ENCODE assay signal across 9 cellular contexts in genomic region chr17:17810374-17811248, GRCh38. TPM values are rescaled to one million over a fixed set of nuclear protein-coding genes. Genes with fewer than 3 reads are reported as not detected.
DNase-seq lines count a peak whose midpoint lies in the region; ATAC-seq and TF ChIP-seq lines count a peak whose summit lies in the region.
"Had no signal": no experiment of that assay in that cellular context is flagged by ENCODE, and none has a peak within 500 bp of the region (broad histone marks: within the 10 kb centered on the region; RNA-seq: fewer than 3 reads in every experiment).

No MANE protein-coding gene starts in this region.

- peaks cover 29% of the 10 kb centered on the region for H3K36me3 Mint-ChIP-seq in endodermal cell (ENCODE audit: low read depth)

- no peaks in the 10 kb centered on the region for H4K20me1 ChIP-seq in OCI-LY1 (ENCODE audit: insufficient read depth, low read length)

- H3K4me3 Mint-ChIP-seq in endodermal cell = peak overlapping the region; percentile 52
- H3K4me3 Mint-ChIP-seq: activated CD8-positive, alpha-beta memory T cell treated with anti-CD3 and anti-CD28 coated beads, Interleukin-2, amount 10 ng/mL, durations not matched to agents 7 days and 5 days had no signal

- H3K4me1 ChIP-seq in OCI-LY1 (ENCODE audit: insufficient read depth, low read length, severe bottlenecking) (peaks cover 4% of the 10 kb centered on the region), endodermal cell (ENCODE audit: control insufficient read depth, insufficient read depth, low read length) (peaks cover 9% of the 10 kb centered on the region), tibial artery (peaks cover 0 to 60% (median 37%) of the 10 kb centered on the region in 4 donors)

- peaks cover 12% of the 10 kb centered on the region for H3K27me3 Mint-ChIP-seq in endodermal cell (ENCODE audit: insufficient read depth)
- H3K27me3 Mint-ChIP-seq: activated CD8-positive, alpha-beta memory T cell treated with anti-CD3 and anti-CD28 coated beads, Interleukin-2, amount 10 ng/mL, durations not matched to agents 7 days and 5 days had no signal

- H3K9ac ChIP-seq in OCI-LY1 (ENCODE audit: low read length) (no peak overlapping the region), endodermal cell (ENCODE audit: extremely low read depth, low read length, poor library complexity, severe bottlenecking) (no peak overlapping the region)

- no peak overlapping the region for H3K4me3 ChIP-seq in OCI-LY1 (ENCODE audit: low read depth, low read length, poor library complexity, severe bottlenecking)
- H3K4me3 ChIP-seq in endodermal cell (ENCODE audit: low read length) = no peak overlapping the region
- peak overlapping the region; percentile 41 to 51 for H3K4me3 ChIP-seq in tibial artery

- intact Hi-C loops in tibial artery (cut with DNase I; ENCODE audit: low total_unique reads) = loop anchor here (5.0 kb wide), 1 partner anchor 107 kb away; no protein-coding TSS in a partner anchor

- H3K9me3 ChIP-seq in OCI-LY1 (ENCODE audit: low read length) (no peaks in the 10 kb centered on the region), endodermal cell (ENCODE audit: control insufficient read depth, low read length) (no peaks in the 10 kb centered on the region), tibial artery (no peaks in the 10 kb centered on the region)

- ATAC-seq in left lobe of liver (peak; percentile 36), GM18511 (IDR thresholded peaks at IDR 0.05; ENCODE audit: unreplicated experiment) (no peak)
- ATAC-seq: activated CD8-positive, alpha-beta memory T cell treated with anti-CD3 and anti-CD28 coated beads, Interleukin-2, amount 10 ng/mL, durations not matched to agents 7 days and 5 days had no signal

- no peak overlapping the region for H2AFZ ChIP-seq in OCI-LY1 (ENCODE audit: low read length)

- peaks cover 8% of the 10 kb centered on the region for H3K4me1 Mint-ChIP-seq in endodermal cell

- peak overlapping the region; percentile 39; the same call in 1 of the 2 replicates for H3K4me2 ChIP-seq in OCI-LY1 (ENCODE audit: low read length)

- peaks cover 49% of the 10 kb centered on the region for H3K36me3 ChIP-seq in OCI-LY1 (ENCODE audit: insufficient read depth, low read length)
- H3K36me3 ChIP-seq in endodermal cell (ENCODE audit: control insufficient read depth, insufficient read depth, low read length) = peaks cover 40% of the 10 kb centered on the region
- H3K36me3 ChIP-seq in tibial artery = peaks cover 20 to 64% (median 20%) of the 10 kb centered on the region in 3 donors

- no peaks in the 10 kb centered on the region for H3K9me3 Mint-ChIP-seq in endodermal cell

- WGBS in endodermal cell (ENCODE audit: insufficient coverage in 1 of 2, insufficient read length in 1 of 2), 2 experiments = 48 to 52% methylated on average over 24 to 66 of the region's 68 CpGs

- no peaks in the 10 kb centered on the region for H3K79me2 ChIP-seq in OCI-LY1 (ENCODE audit: insufficient read depth, low read length)

- H3K27ac Mint-ChIP-seq in endodermal cell = no peak overlapping the region
- H3K27ac Mint-ChIP-seq: activated CD8-positive, alpha-beta memory T cell treated with anti-CD3 and anti-CD28 coated beads, Interleukin-2, amount 10 ng/mL, durations not matched to agents 7 days and 5 days had no signal

- H3K27ac ChIP-seq in OCI-LY1 (ENCODE audit: low read depth, low read length, poor library complexity, severe bottlenecking) = no peak overlapping the region
- H3K27ac ChIP-seq in endodermal cell (ENCODE audit: low read depth, low read length) = no peak overlapping the region
- H3K27ac ChIP-seq in tibial artery = peak overlapping the region; percentile 58 to 69

- TF ChIP-seq CTCF in OCI-LY1 (IDR thresholded peaks at IDR 0.05; ENCODE audit: low read length) (no peak), endodermal cell (conservative IDR thresholded peaks at IDR 0.05) (peak; percentile 54), tibial artery (IDR thresholded peaks at IDR 0.05) (no peak)

- H3K27me3 ChIP-seq in OCI-LY1 (ENCODE audit: insufficient read depth, low read length) (peaks cover 5% of the 10 kb centered on the region; the same call in 1 of the 2 replicates), endodermal cell (ENCODE audit: control insufficient read depth, insufficient read depth, low read length, poor library complexity, severe bottlenecking) (no peaks in the 10 kb centered on the region), tibial artery (no peaks in the 10 kb centered on the region)

- no peaks in the 10 kb centered on the region for H3F3A ChIP-seq in OCI-LY1 (ENCODE audit: insufficient read depth, low read length)

- H3K9me2 ChIP-seq in OCI-LY1 (ENCODE audit: low read depth, low read length) = no peaks in the 10 kb centered on the region

- DNase-seq in endodermal cell = peak; percentile 88
- DNase-seq in left lobe of liver (ENCODE audit: low spot score) = peak; percentile 74
- DNase-seq in tibial artery = no peak
- no peak for DNase-seq in stimulated activated CD4-positive, alpha-beta T cell treated with anti-CD3 and anti-CD28 coated beads, Interleukin-15, amount 100 ng/mL, for 24 hours
- no peak for DNase-seq in activated T-cell treated with anti-CD3 and anti-CD28 coated beads for 4 hours
- DNase-seq in globus pallidus (ENCODE audit: low spot score) = no peak
- DNase-seq: activated CD8-positive, alpha-beta memory T cell treated with anti-CD3 and anti-CD28 coated beads, Interleukin-2, amount 10 ng/mL, durations not matched to agents 7 days and 5 days had no signal

RNA-seq across cellular contexts. Expression of gene SREBF1, which starts 26.2 kb away (rescaled TPM):
- total RNA-seq in endodermal cell (10 to 100 TPM; 39.0 to 58.2 TPM), left lobe of liver (220 TPM)
- polyA plus RNA-seq in endodermal cell (2013, experiment 1 of 2) = 69.1 TPM
- 66.7 TPM for polyA plus RNA-seq in endodermal cell (2013, experiment 2 of 2)

Comparison
In these comparisons a context has a peak if more than half of its experiments do, and no peak if none do; other contexts are left out.
1. H3K27ac ChIP-seq: peak in tibial artery (2 of 2); none in OCI-LY1 (single experiment) and endodermal cell (single experiment).
2. H3K4me3 ChIP-seq: peak in tibial artery (2 of 2); none in OCI-LY1 (single experiment) and endodermal cell (single experiment).
3. DNase-seq: peak in endodermal cell (single experiment) and left lobe of liver (single experiment); none in tibial artery (0 of 2), stimulated activated CD4-positive, alpha-beta T cell treated with anti-CD3 and anti-CD28 coated beads, Interleukin-15, amount 100 ng/mL, for 24 hours (single experiment), activated T-cell treated with anti-CD3 and anti-CD28 coated beads for 4 hours (single experiment) and globus pallidus (single experiment).